In genomic region chr16:81315271-81316175, GRCh38 we compare ENCODE assay signal across 8 cellular contexts. TPM values are rescaled to one million over a fixed set of nuclear protein-coding genes. Genes with fewer than 3 reads are reported as not detected.
A peak's percentile ranks its signal among the peaks of the same experiment; 100 is the strongest.
DNase-seq lines count a peak whose midpoint lies in the region; ATAC-seq and TF ChIP-seq lines count a peak whose summit lies in the region.

No MANE protein-coding gene starts in this region.

- H4K20me1 ChIP-seq in mammary epithelial cell (ENCODE audit: insufficient read depth, low read length) = no peaks in the 10 kb centered on the region

- CTCF ChIA-PET in CD4-positive, alpha-beta memory T cell (lab: Charles Lee; ENCODE audit: partially characterized antibody) = interaction anchor here (1.0 to 1.6 kb wide), 5 partner anchors 300 to 415 kb away, joined by 3 to 5 read pairs (median 3); no protein-coding TSS in a partner anchor
- CTCF ChIA-PET in mammary epithelial cell (lab: Charles Lee; ENCODE audit: low non-redundant PET) = interaction anchor here (0.6 to 0.7 kb wide), 3 partner anchors 31 to 293 kb away, joined by 3 to 12 read pairs (median 7); no protein-coding TSS in a partner anchor

- H3K9me3 ChIP-seq in CD4-positive, alpha-beta memory T cell (ENCODE audit: control insufficient read depth in 1 of 2, low read length in 2 of 2) = no peaks in the 10 kb centered on the region
- H3K9me3 ChIP-seq in mammary epithelial cell (replicated peaks; ENCODE audit: insufficient read depth, low read length) (no peaks in the 10 kb centered on the region), skeletal muscle tissue (ENCODE audit: control insufficient read depth in 3 of 3, low read length in 3 of 3) (no peaks in the 10 kb centered on the region)

- BruUV-seq in mammary epithelial cell (replicated peaks; lab: Mats Ljungman, UMichigan) = TSS peak; percentile 41

- peaks cover 76% of the 10 kb centered on the region for H3K79me2 ChIP-seq in mammary epithelial cell (ENCODE audit: insufficient read depth, low read length)

- 3% methylated on average over 20 of the region's 88 CpGs for WGBS in mammary epithelial cell (ENCODE audit: low coverage, missing lambda C conversion rate)

- H3K27me3 Mint-ChIP-seq in CD4-positive, alpha-beta memory T cell = no peaks in the 10 kb centered on the region
- peaks cover 4 to 18% (median 4%) of the 10 kb centered on the region in 3 donors for H3K27me3 Mint-ChIP-seq in immature natural killer cell (ENCODE audit: low read depth in 3 of 3)

- TF ChIP-seq CTCF in HL-60 (IDR thresholded peaks at IDR 0.05; ENCODE audit: insufficient read depth, low read length) (no peak), VCaP (conservative IDR thresholded peaks at IDR 0.05) (0 out of 2 replicates have a peak, but pooled peaks have one; percentile 20), mammary epithelial cell (conservative IDR thresholded peaks at IDR 0.05 in 1 of 2, IDR thresholded peaks at IDR 0.05 in 1 of 2; ENCODE audit: extremely low read depth in 1 of 2, insufficient read depth in 1 of 2, low read depth in 1 of 2, low read length in 2 of 2) (no peak)

- intact Hi-C loops in CD4-positive, alpha-beta memory T cell (cut with micrococcal nuclease) = loop anchor here (10.0 kb wide), 4 partner anchors 511 to 1339 kb away; partner anchors contain the start of genes CDYL2, DYNLRB2 and MPHOSPH6
- intact Hi-C loops in mammary epithelial cell (cut with micrococcal nuclease) = loop anchor here (2.0 to 10.0 kb wide), 4 partner anchors 53 to 311 kb away; partner anchors contain the start of genes ATMIN, CENPN, CMC2 and GCSH

- H3K27me3 ChIP-seq in CD4-positive, alpha-beta memory T cell (ENCODE audit: insufficient read depth, low read length) = no peaks in the 10 kb centered on the region
- H3K27me3 ChIP-seq in HL-60 (ENCODE audit: insufficient read depth, poor library complexity, severe bottlenecking) (no peaks in the 10 kb centered on the region), mammary epithelial cell (ENCODE audit: insufficient read depth, low read length) (no peaks in the 10 kb centered on the region), skeletal muscle tissue (ENCODE audit: control insufficient read depth in 3 of 3, insufficient read depth in 3 of 3, low read length in 3 of 3) (no peaks in the 10 kb centered on the region)

- peaks cover 0 to 3% (median 0%) of the 10 kb centered on the region in 8 donors for H3K9me3 Mint-ChIP-seq in CD4-positive, alpha-beta memory T cell
- H3K9me3 Mint-ChIP-seq in immature natural killer cell = no peaks in the 10 kb centered on the region

- no peaks in the 10 kb centered on the region for H3K36me3 ChIP-seq in CD4-positive, alpha-beta memory T cell (ENCODE audit: insufficient read depth, low read length)
- H3K36me3 ChIP-seq in mammary epithelial cell (ENCODE audit: insufficient read depth, low read length) = no peaks in the 10 kb centered on the region
- H3K36me3 ChIP-seq in skeletal muscle tissue (ENCODE audit: control insufficient read depth in 3 of 3, insufficient read depth in 3 of 3, low read length in 3 of 3) = no peaks in the 10 kb centered on the region

- H3K9ac ChIP-seq in mammary epithelial cell (ENCODE audit: insufficient read depth, low read length) (peak overlapping the region; percentile 55), skeletal muscle tissue (ENCODE audit: low read depth in 1 of 3, low read length in 3 of 3) (peak overlapping the region; percentile 81 to 89 (median 89))

- H3K4me1 ChIP-seq in CD4-positive, alpha-beta memory T cell (ENCODE audit: insufficient read depth, low read length) = peaks cover 25% of the 10 kb centered on the region
- H3K4me1 ChIP-seq in mammary epithelial cell (ENCODE audit: insufficient read depth, low read length) = peaks cover 37% of the 10 kb centered on the region
- peaks cover 9 to 28% (median 26%) of the 10 kb centered on the region in 3 donors for H3K4me1 ChIP-seq in skeletal muscle tissue (ENCODE audit: control insufficient read depth in 3 of 3, insufficient read depth in 3 of 3, low read length in 3 of 3)

- H3K4me3 ChIP-seq in CD4-positive, alpha-beta memory T cell (ENCODE audit: low read length in 2 of 2) = peak overlapping the region; percentile 39 to 86
- peak overlapping the region; percentile 65 for H3K4me3 ChIP-seq in HL-60 (replicated peaks; ENCODE audit: insufficient read depth, low read length)
- peak overlapping the region; percentile 63 to 89 (median 79) for H3K4me3 ChIP-seq in mammary epithelial cell (replicated peaks in 1 of 3; ENCODE audit: insufficient read depth in 1 of 3, low read depth in 2 of 3, low read length in 3 of 3)
- peak overlapping the region; percentile 72 to 99 (median 97) for H3K4me3 ChIP-seq in skeletal muscle tissue (ENCODE audit: low read length in 3 of 3)

- in situ Hi-C loops in mammary epithelial cell (cut with MboI; ENCODE audit: low sequenced_read_pairs in 2 of 2) = no loop called here

- peak overlapping the region; percentile 82 to 94 (median 88) for H3K27ac Mint-ChIP-seq in CD4-positive, alpha-beta memory T cell
- H3K27ac Mint-ChIP-seq in immature natural killer cell = peak overlapping the region; percentile 79 to 92 (median 84)

- peaks cover 0 to 11% of the 10 kb centered on the region in 2 donors for H3K36me3 Mint-ChIP-seq in CD4-positive, alpha-beta memory T cell
- no peaks in the 10 kb centered on the region for H3K36me3 Mint-ChIP-seq in immature natural killer cell

- dilution Hi-C loops in mammary epithelial cell (cut with HindIII; ENCODE audit: low sequenced_read_pairs) = no loop called here

- H3K4me3 Mint-ChIP-seq in CD4-positive, alpha-beta memory T cell = peak overlapping the region; percentile 85 to 98 (median 92)
- peak overlapping the region; percentile 93 to 99 (median 98) for H3K4me3 Mint-ChIP-seq in immature natural killer cell

- DNase-seq in CD4-positive, alpha-beta memory T cell = peak; percentile 26 to 44 (median 36)
- DNase-seq in HL-60 (ENCODE audit: low read depth in 1 of 2, low spot score in 1 of 2) (peak; percentile 8 to 19), mammary epithelial cell (peak; percentile 62), immature natural killer cell (peak; percentile 45 to 47 (median 45)), NK-92 (lab: John Stamatoyannopoulos, UW; ENCODE audit: unreplicated experiment) (no peak)

- POLR2A ChIA-PET in CD4-positive, alpha-beta memory T cell (lab: Charles Lee; ENCODE audit: partially characterized antibody) = interaction anchor here (0.8 to 2.1 kb wide), 11 partner anchors 9 to 854 kb away, joined by 3 to 9 read pairs (median 4); partner anchors contain the start of genes ATMIN, C16orf46, CENPN and CMC2

- peak; percentile 37 for ATAC-seq in GM19455 (IDR thresholded peaks at IDR 0.05; ENCODE audit: unreplicated experiment)

- peaks cover 34 to 53% (median 46%) of the 10 kb centered on the region in 4 donors for H3K4me1 Mint-ChIP-seq in CD4-positive, alpha-beta memory T cell
- peaks cover 41 to 65% of the 10 kb centered on the region in 2 donors for H3K4me1 Mint-ChIP-seq in immature natural killer cell

- peak overlapping the region; percentile 90 for H2AFZ ChIP-seq in mammary epithelial cell (ENCODE audit: low read depth, low read length)

- H3K4me2 ChIP-seq in mammary epithelial cell (ENCODE audit: insufficient read depth, low read depth, low read length) = peak overlapping the region; percentile 80

- peak overlapping the region; percentile 33 for H3K27ac ChIP-seq in CD4-positive, alpha-beta memory T cell (ENCODE audit: low read depth, low read length)
- H3K27ac ChIP-seq in HL-60 (replicated peaks) = peak overlapping the region; percentile 53
- H3K27ac ChIP-seq in VCaP = peak overlapping the region; percentile 72
- H3K27ac ChIP-seq in mammary epithelial cell (ENCODE audit: insufficient read depth, low read depth, low read length) = peak overlapping the region; percentile 76
- H3K27ac ChIP-seq in skeletal muscle tissue (ENCODE audit: low read depth, low read length) = peak overlapping the region; percentile 78

RNA-seq across cellular contexts. Expression of gene GAN, which starts 0.8 kb away (rescaled TPM):
- total RNA-seq in CD4-positive, alpha-beta memory T cell = 10 to 100 TPM in 1 of 2 experiments, 1 to 10 TPM in 1; 9.5 to 10.8 TPM
- polyA plus RNA-seq in CD4-positive, alpha-beta memory T cell = 1 to 10 TPM in 1 of 2 donors, under 1 TPM in 1; 0.97 to 2.8 TPM
- total RNA-seq in mammary epithelial cell (10 to 100 TPM; 14.9 to 33.2 TPM), skeletal muscle tissue (6.8 TPM)
- polyA plus RNA-seq in mammary epithelial cell (3.3 TPM), immature natural killer cell (1 to 10 TPM; 1.3 to 2.8 (median 2.0) TPM)
- polyA minus RNA-seq in mammary epithelial cell = 18.0 TPM
